In the genomic region with DNA sequence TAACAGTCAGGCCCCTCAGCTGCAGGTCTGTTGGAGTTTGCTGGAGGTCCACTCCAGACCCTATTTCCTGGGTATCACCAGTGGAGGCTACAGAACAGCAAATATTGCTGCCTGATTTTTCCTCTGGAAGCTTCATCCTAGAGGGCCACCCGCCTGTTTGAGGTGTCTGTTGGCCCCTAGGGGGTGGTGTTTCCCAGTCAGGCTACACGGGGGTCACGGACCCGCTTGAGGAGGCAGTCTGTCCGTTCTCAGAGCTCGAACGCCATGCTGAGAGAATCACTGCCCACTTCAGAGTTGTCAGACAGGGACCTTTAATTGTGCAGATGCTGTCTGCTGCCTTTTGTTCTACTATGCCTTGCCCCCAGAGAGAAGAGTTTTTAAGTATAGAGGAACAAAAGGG, we compare ENCODE assay signal across 1 cellular context.
TF ChIP-seq lines count a peak whose summit lies in the region.

No MANE protein-coding gene starts in this region.

TF ChIP-seq in HepG2, 621 proteins besides CTCF, POLR2A, EP300 and RAD21 (continued from another document):
- TF ChIP-seq, protein P1, sequence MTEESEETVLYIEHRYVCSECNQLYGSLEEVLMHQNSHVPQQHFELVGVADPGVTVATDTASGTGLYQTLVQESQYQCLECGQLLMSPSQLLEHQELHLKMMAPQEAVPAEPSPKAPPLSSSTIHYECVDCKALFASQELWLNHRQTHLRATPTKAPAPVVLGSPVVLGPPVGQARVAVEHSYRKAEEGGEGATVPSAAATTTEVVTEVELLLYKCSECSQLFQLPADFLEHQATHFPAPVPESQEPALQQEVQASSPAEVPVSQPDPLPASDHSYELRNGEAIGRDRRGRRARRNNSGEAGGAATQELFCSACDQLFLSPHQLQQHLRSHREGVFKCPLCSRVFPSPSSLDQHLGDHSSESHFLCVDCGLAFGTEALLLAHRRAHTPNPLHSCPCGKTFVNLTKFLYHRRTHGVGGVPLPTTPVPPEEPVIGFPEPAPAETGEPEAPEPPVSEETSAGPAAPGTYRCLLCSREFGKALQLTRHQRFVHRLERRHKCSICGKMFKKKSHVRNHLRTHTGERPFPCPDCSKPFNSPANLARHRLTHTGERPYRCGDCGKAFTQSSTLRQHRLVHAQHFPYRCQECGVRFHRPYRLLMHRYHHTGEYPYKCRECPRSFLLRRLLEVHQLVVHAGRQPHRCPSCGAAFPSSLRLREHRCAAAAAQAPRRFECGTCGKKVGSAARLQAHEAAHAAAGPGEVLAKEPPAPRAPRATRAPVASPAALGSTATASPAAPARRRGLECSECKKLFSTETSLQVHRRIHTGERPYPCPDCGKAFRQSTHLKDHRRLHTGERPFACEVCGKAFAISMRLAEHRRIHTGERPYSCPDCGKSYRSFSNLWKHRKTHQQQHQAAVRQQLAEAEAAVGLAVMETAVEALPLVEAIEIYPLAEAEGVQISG (CRISPR knock-in tag; IDR thresholded peaks at IDR 0.05) = 0 out of 2 replicates have a peak, but pooled peaks have one; percentile 17
- TF ChIP-seq ZNF124 (CRISPR knock-in tag; IDR thresholded peaks at IDR 0.05) = no peak
